9 cellular contexts compared by ENCODE assay signal in the genomic region with DNA sequence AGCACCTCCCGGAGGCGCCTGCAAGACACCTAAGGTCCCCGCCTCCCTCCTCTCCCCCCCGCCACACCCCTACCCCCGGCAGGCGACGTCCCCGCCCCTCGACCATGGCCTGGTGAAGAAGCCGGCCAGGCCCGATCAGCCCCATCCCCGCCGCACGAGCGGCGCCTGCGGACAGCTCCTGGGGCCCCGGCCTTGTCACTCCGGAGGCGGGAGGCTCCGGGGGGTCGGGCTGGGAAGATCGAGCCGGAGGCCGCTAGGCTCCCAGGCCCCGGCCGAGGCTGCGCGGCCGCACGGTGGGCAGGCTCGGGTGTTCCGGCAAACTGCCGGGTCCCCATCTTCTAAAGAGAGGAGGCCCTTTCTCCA. TPM values are rescaled to one million over a fixed set of nuclear protein-coding genes. Genes with fewer than 3 reads are reported as not detected.
DNase-seq lines count a peak whose midpoint lies in the region; FAIRE-seq and TF ChIP-seq lines count a peak whose summit lies in the region.
"Had no signal": no experiment of that assay in that cellular context is flagged by ENCODE, and none has a peak within 500 bp of the region (broad histone marks: within the 10 kb centered on the region; RNA-seq: fewer than 3 reads in every experiment).

No MANE protein-coding gene starts in this region.

- H3K4me1 ChIP-seq in prostate gland (replicated peaks): peaks cover 6% of the 10 kb centered on the region

- H3K4me3 ChIP-seq in SK-N-MC: peak overlapping the region; percentile 74
- H3K4me3 ChIP-seq in foreskin fibroblast (ENCODE audit: low read depth in 1 of 2, low read length in 2 of 2): peak overlapping the region; percentile 37 to 50
- peak overlapping the region; percentile 43 to 56 for H3K4me3 ChIP-seq in prostate gland

- H3K27ac ChIP-seq in SK-N-MC: no peak overlapping the region
- H3K27ac ChIP-seq in prostate gland: peak overlapping the region; percentile 45 to 65

- TF ChIP-seq CTCF in foreskin fibroblast (IDR thresholded peaks at IDR 0.05; ENCODE audit: low read depth, low read length) (no peak), prostate gland (IDR thresholded peaks at IDR 0.05) (no peak)

- no peaks in the 10 kb centered on the region for H3K27me3 ChIP-seq in prostate gland (replicated peaks; ENCODE audit: insufficient read depth)
- H3K27me3 ChIP-seq: adrenal gland had no signal

- no peak for TF ChIP-seq POLR2A in prostate gland (IDR thresholded peaks at IDR 0.05)

- H3K36me3 Mint-ChIP-seq in activated naive CD4-positive, alpha-beta T cell treated with anti-CD3 and anti-CD28 coated beads for 36 hours (ENCODE audit: low read depth): no peaks in the 10 kb centered on the region

- peaks cover 5% of the 10 kb centered on the region for H3K4me1 Mint-ChIP-seq in activated naive CD4-positive, alpha-beta T cell treated with anti-CD3 and anti-CD28 coated beads for 36 hours (ENCODE audit: low read depth)

- peak overlapping the region; percentile 21 for H3K4me3 Mint-ChIP-seq in activated naive CD4-positive, alpha-beta T cell treated with anti-CD3 and anti-CD28 coated beads for 36 hours

- DNase-seq in activated naive CD4-positive, alpha-beta T cell treated with anti-CD3 and anti-CD28 coated beads for 36 hours: no peak
- no peak for DNase-seq in activated naive CD4-positive, alpha-beta T cell (lab: John Stamatoyannopoulos, UW)
- DNase-seq in SK-N-MC (ENCODE audit: low read depth, low spot score): no peak
- peak in 1 of 2 donors; percentile 38 for DNase-seq in foreskin fibroblast
- DNase-seq in prostate gland (ENCODE audit: low spot score): no peak
- no peak for DNase-seq in HTR-8/SVneo (ENCODE audit: insufficient read length, low spot score)
- no peak for DNase-seq in NCI-H2196 treated with DMSO at 0.1 percent for 48 hours (lab: John Stamatoyannopoulos, UW; ENCODE audit: unreplicated experiment)
- DNase-seq in SW480 (ENCODE audit: low spot score): no peak

- H3K9me3 ChIP-seq in SK-N-MC (ENCODE audit: low read depth, low read length) (no peaks in the 10 kb centered on the region), prostate gland (no peaks in the 10 kb centered on the region)
- H3K9me3 ChIP-seq: adrenal gland had no signal

- H3K9me3 Mint-ChIP-seq in activated naive CD4-positive, alpha-beta T cell treated with anti-CD3 and anti-CD28 coated beads for 36 hours: no peaks in the 10 kb centered on the region

- WGBS in prostate gland: under 1% methylated on average over 23 of the region's 34 CpGs

- no peak overlapping the region for H3K9ac ChIP-seq in SK-N-MC (ENCODE audit: insufficient read length)

- intact Hi-C loops in activated naive CD4-positive, alpha-beta T cell treated with anti-CD3 and anti-CD28 coated beads for 36 hours (cut with micrococcal nuclease): no loop called here
- intact Hi-C loops in prostate gland (cut with DNase I): no loop called here

- H3K27ac Mint-ChIP-seq in activated naive CD4-positive, alpha-beta T cell treated with anti-CD3 and anti-CD28 coated beads for 36 hours: no peak overlapping the region

- H3K36me3 ChIP-seq in SK-N-MC (ENCODE audit: insufficient read depth, low read length) (no peaks in the 10 kb centered on the region), prostate gland (no peaks in the 10 kb centered on the region)
- H3K36me3 ChIP-seq: adrenal gland had no signal

- H3K27me3 Mint-ChIP-seq in activated naive CD4-positive, alpha-beta T cell treated with anti-CD3 and anti-CD28 coated beads for 36 hours (ENCODE audit: low read depth): peaks cover 37% of the 10 kb centered on the region

- CTCF ChIA-PET in activated naive CD4-positive, alpha-beta T cell treated with anti-CD3 and anti-CD28 coated beads for 36 hours (lab: Charles Lee): interaction anchor here (3.4 to 6.1 kb wide), 2 partner anchors 47 to 53 kb away, joined by 14 to 138 read pairs; no protein-coding TSS in a partner anchor

- no peak for FAIRE-seq in HTR-8/SVneo (lab: Jason Lieb, UNC)

RNA-seq across cellular contexts. Expression of a gene that starts 0.4 kb away (rescaled TPM):
- total RNA-seq in activated naive CD4-positive, alpha-beta T cell treated with anti-CD3 and anti-CD28 coated beads for 36 hours: under 1 TPM; 0.12 to 0.50 TPM
- total RNA-seq in prostate gland: 10 to 100 TPM; 42.8 to 54.6 TPM

RNA-seq across cellular contexts. Expression of a gene that starts 30.4 kb away (rescaled TPM):
- total RNA-seq in activated naive CD4-positive, alpha-beta T cell treated with anti-CD3 and anti-CD28 coated beads for 36 hours: 1 to 10 TPM; 2.3 to 2.6 TPM
- 100 to 1,000 TPM in 1 of 2 donors, 10 to 100 TPM in 1; 76.9 to 170 TPM for total RNA-seq in prostate gland

RNA-seq across cellular contexts. Expression of a gene that starts 46.7 kb away (rescaled TPM):
- total RNA-seq in activated naive CD4-positive, alpha-beta T cell treated with anti-CD3 and anti-CD28 coated beads for 36 hours: not detected
- 10 to 100 TPM in 1 of 2 donors, 1 to 10 TPM in 1; 8.1 to 22.4 TPM for total RNA-seq in prostate gland

Comparison
In these comparisons a context has a peak if more than half of its experiments do, and no peak if none do; other contexts are left out.
1. RNA of a gene that starts 0.4 kb away (total RNA-seq): 42.8 to 54.6 TPM in prostate gland; 0.12 to 0.50 TPM in activated naive CD4-positive, alpha-beta T cell treated with anti-CD3 and anti-CD28 coated beads for 36 hours; every median in the first group is over 10 times any median in the second.
2. RNA of a gene that starts 30.4 kb away (total RNA-seq): 76.9 to 170 TPM in prostate gland; 2.3 to 2.6 TPM in activated naive CD4-positive, alpha-beta T cell treated with anti-CD3 and anti-CD28 coated beads for 36 hours; every median in the first group is over 10 times any median in the second.
3. RNA of a gene that starts 46.7 kb away (total RNA-seq): 8.1 to 22.4 TPM in prostate gland; not detected in activated naive CD4-positive, alpha-beta T cell treated with anti-CD3 and anti-CD28 coated beads for 36 hours; every median in the first group is over 4 times any median in the second.
4. Peak in every context shown above with its lines, with median percentiles within 50 percentile points of each other: H3K4me3 ChIP-seq.